8 cellular contexts compared by ENCODE assay signal in the genomic region with DNA sequence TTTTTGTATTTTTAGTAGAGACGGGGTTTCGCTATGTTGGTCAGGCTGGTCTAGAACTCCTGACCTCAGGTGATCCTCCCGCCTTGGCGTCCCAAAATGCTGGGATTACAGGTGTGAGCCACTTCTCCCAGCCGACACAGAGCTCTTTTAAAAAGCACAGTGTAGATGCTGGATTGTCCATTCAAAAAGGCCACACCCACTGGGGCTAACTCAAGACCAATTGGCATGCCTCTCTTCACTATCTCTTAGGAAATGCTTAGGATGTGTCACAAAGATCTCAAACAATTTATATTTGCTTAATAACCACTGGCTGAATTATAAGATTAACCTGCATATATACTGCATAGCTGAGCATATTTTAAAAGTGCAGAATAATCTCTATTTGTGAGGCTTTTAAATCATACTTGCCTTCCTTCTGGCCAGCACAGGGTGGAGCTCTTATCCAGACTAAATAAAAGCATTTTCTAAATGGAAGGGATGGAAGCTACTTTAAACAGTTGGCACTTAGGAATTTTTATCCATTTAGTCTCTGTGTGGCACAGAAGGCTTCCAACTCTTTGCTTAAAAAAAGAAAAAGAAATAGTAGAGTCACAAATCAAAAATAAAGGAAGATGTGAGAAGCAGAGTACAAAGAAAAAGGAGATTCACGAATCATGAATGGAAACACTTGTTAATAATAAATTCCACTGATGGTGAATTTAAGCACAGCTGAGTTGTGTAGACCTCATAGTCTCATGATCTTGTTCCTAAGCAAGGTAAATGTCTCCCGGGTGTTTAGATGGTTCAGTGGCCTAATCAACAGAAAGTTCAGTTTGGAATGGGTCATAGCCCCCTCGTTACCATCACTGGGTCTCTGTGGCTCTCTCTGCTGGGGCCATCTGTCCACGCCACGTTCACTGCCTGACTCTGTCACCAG.
DNase-seq lines count a peak whose midpoint lies in the region; ATAC-seq and TF ChIP-seq lines count a peak whose summit lies in the region.

No MANE protein-coding gene starts in this region.

- ATAC-seq in GM18868 (IDR thresholded peaks at IDR 0.05; ENCODE audit: unreplicated experiment) (no peak), GM21515 (IDR thresholded peaks at IDR 0.05; ENCODE audit: unreplicated experiment) (no peak), HG02623 (IDR thresholded peaks at IDR 0.05; ENCODE audit: unreplicated experiment) (no peak)

- H3K27ac ChIP-seq in 22Rv1, result no peak overlapping the region

- no peak overlapping the region for H3K4me3 ChIP-seq in fibroblast of mammary gland (ENCODE audit: control insufficient read depth, low read depth, low read length)

- TF ChIP-seq CTCF in 22Rv1 (IDR thresholded peaks at IDR 0.05) (peak; percentile 70), fibroblast of mammary gland (conservative IDR thresholded peaks at IDR 0.05; ENCODE audit: control insufficient read depth, insufficient read depth, low read depth, low read length) (peak; percentile 30)

- DNase-seq in DMS53 treated with DMSO at 0.1 percent for 48 hours (lab: John Stamatoyannopoulos, UW; ENCODE audit: unreplicated experiment) (peak; percentile 57), NCI-H82 treated with DMSO at 0.1 percent for 48 hours (lab: John Stamatoyannopoulos, UW; ENCODE audit: unreplicated experiment) (peak; percentile 50), fibroblast of mammary gland (ENCODE audit: low read depth) (peak; percentile 25)
- no peak for DNase-seq in activated CD4-positive, alpha-beta T cell treated with anti-CD3 and anti-CD28 coated beads, Interleukin-2, amount 50 U/mL, for 4 hours

Comparison
In these comparisons a context has a peak if more than half of its experiments do, and no peak if none do; other contexts are left out.
1. DNase-seq: peak in DMS53 treated with DMSO at 0.1 percent for 48 hours (single experiment), NCI-H82 treated with DMSO at 0.1 percent for 48 hours (single experiment) and fibroblast of mammary gland (single experiment); none in activated CD4-positive, alpha-beta T cell treated with anti-CD3 and anti-CD28 coated beads, Interleukin-2, amount 50 U/mL, for 4 hours (0 of 2).